In genomic region chr6:37038297-37039198, GRCh38 we compare ENCODE assay signal across 8 cellular contexts. TPM values are rescaled to one million over a fixed set of nuclear protein-coding genes. Genes with fewer than 3 reads are reported as not detected.
DNase-seq lines count a peak whose midpoint lies in the region; ATAC-seq and TF ChIP-seq lines count a peak whose summit lies in the region.

No MANE protein-coding gene starts in this region.

- H3K4me3 Mint-ChIP-seq in Calu3 (ENCODE audit: low read depth, unreplicated experiment) (no peak overlapping the region), nephron (no peak overlapping the region)
- no peak overlapping the region for H3K4me3 Mint-ChIP-seq in effector memory CD8-positive, alpha-beta T cell

- DNase-seq in Calu3 (no peak), OCI-M1 (lab: John Stamatoyannopoulos, UW) (peak; percentile 90), COR-L47 (lab: John Stamatoyannopoulos, UW) (no peak)
- DNase-seq in effector memory CD8-positive, alpha-beta T cell: no peak

- CTCF ChIA-PET in Calu3 (lab: Charles Lee): interaction anchor here (0.6 to 1.0 kb wide), 4 partner anchors 9 to 151 kb away, joined by 3 to 5 read pairs (median 3); no protein-coding TSS in a partner anchor

- peaks cover 10% of the 10 kb centered on the region for H3K4me1 Mint-ChIP-seq in Calu3 (ENCODE audit: low read depth, unreplicated experiment)
- peaks cover 18% of the 10 kb centered on the region for H3K4me1 Mint-ChIP-seq in nephron
- H3K4me1 Mint-ChIP-seq in effector memory CD8-positive, alpha-beta T cell (ENCODE audit: low read depth in 2 of 2): peaks cover 13 to 23% of the 10 kb centered on the region in 2 donors

- H3K27ac Mint-ChIP-seq in Calu3 (ENCODE audit: unreplicated experiment) (peak overlapping the region; percentile 81), nephron (peak overlapping the region; percentile 44 to 83 (median 70))
- peak overlapping the region in 1 of 2 donors; percentile 69 for H3K27ac Mint-ChIP-seq in effector memory CD8-positive, alpha-beta T cell

- BruUV-seq in Calu3 (replicated peaks; lab: Mats Ljungman, UMichigan): no TSS peak

- ATAC-seq in esophagus mucosa: peak; percentile 63
- ATAC-seq in HG03159 (IDR thresholded peaks at IDR 0.05; ENCODE audit: unreplicated experiment): no peak
- ATAC-seq in GM21526 (IDR thresholded peaks at IDR 0.05; ENCODE audit: low FRiP score, unreplicated experiment): no peak
- ATAC-seq in effector memory CD8-positive, alpha-beta T cell (replicated peaks): no peak

- no peaks in the 10 kb centered on the region for H3K9me3 Mint-ChIP-seq in Calu3 (ENCODE audit: low read depth, unreplicated experiment)
- H3K9me3 Mint-ChIP-seq in nephron: peaks cover 2% of the 10 kb centered on the region
- no peaks in the 10 kb centered on the region for H3K9me3 Mint-ChIP-seq in effector memory CD8-positive, alpha-beta T cell

- no peaks in the 10 kb centered on the region for H3K36me3 Mint-ChIP-seq in Calu3 (ENCODE audit: insufficient read depth, unreplicated experiment)
- H3K36me3 Mint-ChIP-seq in nephron (ENCODE audit: low read depth): no peaks in the 10 kb centered on the region
- peaks cover 6% of the 10 kb centered on the region for H3K36me3 Mint-ChIP-seq in effector memory CD8-positive, alpha-beta T cell (ENCODE audit: insufficient read depth)

- TF ChIP-seq CTCF in Calu3 (IDR thresholded peaks at IDR 0.05; ENCODE audit: unreplicated experiment) (no peak), nephron (IDR thresholded peaks at IDR 0.05; ENCODE audit: unreplicated experiment in 3 of 3) (no peak)

- intact Hi-C loops in Calu3 (cut with micrococcal nuclease; ENCODE audit: unreplicated experiment): no loop called here

- H3K27me3 Mint-ChIP-seq in Calu3 (ENCODE audit: unreplicated experiment) (no peaks in the 10 kb centered on the region), nephron (ENCODE audit: low read depth) (no peaks in the 10 kb centered on the region)
- H3K27me3 Mint-ChIP-seq in effector memory CD8-positive, alpha-beta T cell: no peaks in the 10 kb centered on the region

RNA-seq across cellular contexts. Expression of gene FGD2, which starts 33.1 kb away (rescaled TPM):
- total RNA-seq in Calu3 (2022) (0.19 and 1.0 TPM in 2 replicates), esophagus mucosa (9.8 TPM)

RNA-seq across cellular contexts. Expression of gene MTCH1, which starts 52.6 kb away (rescaled TPM):
- total RNA-seq in Calu3 (2022) (288 and 291 TPM in 2 replicates), esophagus mucosa (88.0 TPM)
